1 cellular context compared by ENCODE assay signal in the genomic region with DNA sequence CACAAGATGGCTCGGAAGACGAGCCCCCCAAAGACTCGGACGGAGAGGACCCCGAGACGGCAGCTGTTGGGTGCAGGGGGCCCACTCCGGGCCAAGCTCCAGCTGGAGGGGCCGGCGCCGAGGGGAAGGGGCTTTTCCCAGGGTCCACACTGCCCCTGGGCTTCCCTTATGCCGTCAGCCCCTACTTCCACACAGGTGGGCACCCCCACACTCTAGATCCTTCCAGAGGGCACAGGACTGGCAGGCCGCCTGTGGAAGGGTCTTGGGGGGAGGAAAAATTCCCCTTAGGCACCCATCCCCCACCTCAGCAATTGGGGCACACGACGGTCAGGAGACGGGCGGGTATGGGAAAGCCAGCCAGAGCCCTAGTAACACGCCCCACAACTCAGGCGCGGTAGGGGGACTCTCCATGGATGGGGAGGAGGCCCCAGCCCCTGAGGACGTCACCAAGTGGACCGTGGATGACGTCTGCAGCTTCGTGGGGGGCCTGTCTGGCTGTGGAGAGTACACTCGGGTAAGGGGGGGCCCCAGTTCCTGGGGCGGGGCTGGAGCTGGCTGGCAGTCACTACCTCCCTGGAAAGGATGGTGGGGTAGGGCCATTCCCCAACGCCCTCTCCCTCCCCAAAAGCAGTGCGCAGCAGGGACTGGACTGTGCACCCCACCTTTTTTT.
TF ChIP-seq lines count a peak whose summit lies in the region.

No MANE protein-coding gene starts in this region.

TF ChIP-seq in HEK293, 187 proteins besides CTCF, POLR2A, EP300 and RAD21 (continued from another document and continues in another):
- no peak for TF ChIP-seq GLI4 (tag by site-specific recombination; IDR thresholded peaks at IDR 0.05)
- TF ChIP-seq ZNF555 (tag by site-specific recombination; conservative IDR thresholded peaks at IDR 0.05), result no peak
- TF ChIP-seq ZNF701 (tag by site-specific recombination; IDR thresholded peaks at IDR 0.05), result no peak
- peak; percentile 65 for TF ChIP-seq SP2 (tag by site-specific recombination; IDR thresholded peaks at IDR 0.05)
- TF ChIP-seq ZNF623 (tag by site-specific recombination; IDR thresholded peaks at IDR 0.05), result no peak
- TF ChIP-seq MEIS1 (CRISPR knock-in tag; IDR thresholded peaks at IDR 0.05; ENCODE audit: borderline replicate concordance), result no peak
- no peak for TF ChIP-seq ZNF785 (tag by site-specific recombination; IDR thresholded peaks at IDR 0.05)
- no peak for TF ChIP-seq ZNF138 (tag by site-specific recombination; IDR thresholded peaks at IDR 0.05; ENCODE audit: borderline replicate concordance)
- TF ChIP-seq ZNF394 (tag by site-specific recombination; IDR thresholded peaks at IDR 0.05; ENCODE audit: borderline replicate concordance), result no peak
- no peak for TF ChIP-seq ZNF660 (tag by site-specific recombination; IDR thresholded peaks at IDR 0.05)
- no peak for TF ChIP-seq ZNF510 (tag by site-specific recombination; IDR thresholded peaks at IDR 0.05; ENCODE audit: insufficient replicate concordance)
- no peak for TF ChIP-seq ZNF274 (IDR thresholded peaks at IDR 0.05; ENCODE audit: low read length)
- TF ChIP-seq ZNF274 (tag by site-specific recombination; IDR thresholded peaks at IDR 0.05; ENCODE audit: borderline replicate concordance), result no peak
- no peak for TF ChIP-seq ZNF175 (tag by site-specific recombination; IDR thresholded peaks at IDR 0.05)
- peak; percentile 72 for TF ChIP-seq ZFP37 (tag by site-specific recombination; IDR thresholded peaks at IDR 0.05)
- no peak for TF ChIP-seq SALL2 (tag by site-specific recombination; IDR thresholded peaks at IDR 0.05; ENCODE audit: borderline replicate concordance)
- TF ChIP-seq, protein P1, sequence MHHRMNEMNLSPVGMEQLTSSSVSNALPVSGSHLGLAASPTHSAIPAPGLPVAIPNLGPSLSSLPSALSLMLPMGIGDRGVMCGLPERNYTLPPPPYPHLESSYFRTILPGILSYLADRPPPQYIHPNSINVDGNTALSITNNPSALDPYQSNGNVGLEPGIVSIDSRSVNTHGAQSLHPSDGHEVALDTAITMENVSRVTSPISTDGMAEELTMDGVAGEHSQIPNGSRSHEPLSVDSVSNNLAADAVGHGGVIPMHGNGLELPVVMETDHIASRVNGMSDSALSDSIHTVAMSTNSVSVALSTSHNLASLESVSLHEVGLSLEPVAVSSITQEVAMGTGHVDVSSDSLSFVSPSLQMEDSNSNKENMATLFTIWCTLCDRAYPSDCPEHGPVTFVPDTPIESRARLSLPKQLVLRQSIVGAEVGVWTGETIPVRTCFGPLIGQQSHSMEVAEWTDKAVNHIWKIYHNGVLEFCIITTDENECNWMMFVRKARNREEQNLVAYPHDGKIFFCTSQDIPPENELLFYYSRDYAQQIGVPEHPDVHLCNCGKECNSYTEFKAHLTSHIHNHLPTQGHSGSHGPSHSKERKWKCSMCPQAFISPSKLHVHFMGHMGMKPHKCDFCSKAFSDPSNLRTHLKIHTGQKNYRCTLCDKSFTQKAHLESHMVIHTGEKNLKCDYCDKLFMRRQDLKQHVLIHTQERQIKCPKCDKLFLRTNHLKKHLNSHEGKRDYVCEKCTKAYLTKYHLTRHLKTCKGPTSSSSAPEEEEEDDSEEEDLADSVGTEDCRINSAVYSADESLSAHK (tag by site-specific recombination; IDR thresholded peaks at IDR 0.05), result peak; percentile 72; the same call in 1 of the 2 replicates
- peak; percentile 68; the same call in 1 of the 2 replicates for TF ChIP-seq ZSCAN30 (tag by site-specific recombination; IDR thresholded peaks at IDR 0.05)
- TF ChIP-seq ZNF19 (tag by site-specific recombination; IDR thresholded peaks at IDR 0.05; ENCODE audit: low read depth), result no peak
- no peak for TF ChIP-seq ZNF146 (tag by site-specific recombination; IDR thresholded peaks at IDR 0.05)
- peak; percentile 97 for TF ChIP-seq WT1 (tag by site-specific recombination; IDR thresholded peaks at IDR 0.05)
- TF ChIP-seq ZFP69B (tag by site-specific recombination; IDR thresholded peaks at IDR 0.05), result peak; percentile 55; the same call in 1 of the 2 replicates
- peak; percentile 54; the same call in 1 of the 2 replicates for TF ChIP-seq ZFP41 (tag by site-specific recombination; IDR thresholded peaks at IDR 0.05; ENCODE audit: borderline replicate concordance)
- no peak for TF ChIP-seq ZFP3 (tag by site-specific recombination; IDR thresholded peaks at IDR 0.05; ENCODE audit: low read depth)
- TF ChIP-seq HOXC10 (CRISPR knock-in tag; IDR thresholded peaks at IDR 0.05), result no peak
- TF ChIP-seq, protein P2, sequence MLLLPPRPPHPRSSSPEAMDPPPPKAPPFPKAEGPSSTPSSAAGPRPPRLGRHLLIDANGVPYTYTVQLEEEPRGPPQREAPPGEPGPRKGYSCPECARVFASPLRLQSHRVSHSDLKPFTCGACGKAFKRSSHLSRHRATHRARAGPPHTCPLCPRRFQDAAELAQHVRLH (tag by site-specific recombination; IDR thresholded peaks at IDR 0.05), result no peak
- TF ChIP-seq ZSCAN16 (tag by site-specific recombination; IDR thresholded peaks at IDR 0.05), result no peak
- no peak for TF ChIP-seq OSR2 (tag by site-specific recombination; IDR thresholded peaks at IDR 0.05)
- TF ChIP-seq ZBTB20 (tag by site-specific recombination; IDR thresholded peaks at IDR 0.05), result peak; percentile 64; the same call in 1 of the 2 replicates
- TF ChIP-seq, protein P3, sequence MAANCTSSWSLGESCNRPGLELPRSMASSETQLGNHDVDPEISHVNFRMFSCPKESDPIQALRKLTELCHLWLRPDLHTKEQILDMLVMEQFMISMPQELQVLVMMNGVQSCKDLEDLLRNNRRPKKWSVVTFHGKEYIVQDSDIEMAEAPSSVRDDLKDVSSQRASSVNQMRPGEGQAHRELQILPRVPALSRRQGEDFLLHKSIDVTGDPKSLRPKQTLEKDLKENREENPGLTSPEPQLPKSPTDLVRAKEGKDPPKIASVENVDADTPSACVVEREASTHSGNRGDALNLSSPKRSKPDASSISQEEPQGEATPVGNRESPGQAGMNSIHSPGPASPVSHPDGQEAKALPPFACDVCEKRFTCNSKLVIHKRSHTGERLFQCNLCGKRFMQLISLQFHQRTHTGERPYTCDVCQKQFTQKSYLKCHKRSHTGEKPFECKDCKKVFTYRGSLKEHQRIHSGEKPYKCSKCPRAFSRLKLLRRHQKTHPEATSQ (tag by site-specific recombination; IDR thresholded peaks at IDR 0.05), result no peak
- no peak for TF ChIP-seq ZNF560 (tag by site-specific recombination; IDR thresholded peaks at IDR 0.05; ENCODE audit: borderline replicate concordance)
- no peak for TF ChIP-seq ZNF610 (tag by site-specific recombination; IDR thresholded peaks at IDR 0.05; ENCODE audit: borderline replicate concordance)
- 0 out of 2 replicates have a peak, but pooled peaks have one; percentile 16 for TF ChIP-seq ZNF10 (tag by site-specific recombination; IDR thresholded peaks at IDR 0.05)
- no peak for TF ChIP-seq TRIM28 (IDR thresholded peaks at IDR 0.05; ENCODE audit: borderline replicate concordance, low read length)
- no peak; the same call in 1 of the 2 replicates for TF ChIP-seq ZNF184 (tag by site-specific recombination; IDR thresholded peaks at IDR 0.05)
- TF ChIP-seq ZNF433 (tag by site-specific recombination; IDR thresholded peaks at IDR 0.05; ENCODE audit: low read depth), result no peak
- TF ChIP-seq, protein P4, sequence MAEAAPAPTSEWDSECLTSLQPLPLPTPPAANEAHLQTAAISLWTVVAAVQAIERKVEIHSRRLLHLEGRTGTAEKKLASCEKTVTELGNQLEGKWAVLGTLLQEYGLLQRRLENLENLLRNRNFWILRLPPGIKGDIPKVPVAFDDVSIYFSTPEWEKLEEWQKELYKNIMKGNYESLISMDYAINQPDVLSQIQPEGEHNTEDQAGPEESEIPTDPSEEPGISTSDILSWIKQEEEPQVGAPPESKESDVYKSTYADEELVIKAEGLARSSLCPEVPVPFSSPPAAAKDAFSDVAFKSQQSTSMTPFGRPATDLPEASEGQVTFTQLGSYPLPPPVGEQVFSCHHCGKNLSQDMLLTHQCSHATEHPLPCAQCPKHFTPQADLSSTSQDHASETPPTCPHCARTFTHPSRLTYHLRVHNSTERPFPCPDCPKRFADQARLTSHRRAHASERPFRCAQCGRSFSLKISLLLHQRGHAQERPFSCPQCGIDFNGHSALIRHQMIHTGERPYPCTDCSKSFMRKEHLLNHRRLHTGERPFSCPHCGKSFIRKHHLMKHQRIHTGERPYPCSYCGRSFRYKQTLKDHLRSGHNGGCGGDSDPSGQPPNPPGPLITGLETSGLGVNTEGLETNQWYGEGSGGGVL (tag by site-specific recombination; IDR thresholded peaks at IDR 0.05), result peak; percentile 93
- peak; percentile 57 for TF ChIP-seq SCRT2 (tag by site-specific recombination; IDR thresholded peaks at IDR 0.05)
- peak; percentile 81; the same call in 1 of the 2 replicates for TF ChIP-seq ZNF341 (tag by site-specific recombination; IDR thresholded peaks at IDR 0.05; ENCODE audit: low read depth)
- TF ChIP-seq ZNF335 (tag by site-specific recombination; conservative IDR thresholded peaks at IDR 0.05), result peak; percentile 96
- TF ChIP-seq ZNF571 (tag by site-specific recombination; IDR thresholded peaks at IDR 0.05), result no peak
- TF ChIP-seq ZNF664 (tag by site-specific recombination; IDR thresholded peaks at IDR 0.05), result no peak
- TF ChIP-seq ZNF423 (tag by site-specific recombination; IDR thresholded peaks at IDR 0.05), result peak; percentile 31; the same call in 1 of the 2 replicates
- no peak for TF ChIP-seq ZNF391 (tag by site-specific recombination; IDR thresholded peaks at IDR 0.05; ENCODE audit: borderline replicate concordance, low read depth)
- TF ChIP-seq, protein P5, sequence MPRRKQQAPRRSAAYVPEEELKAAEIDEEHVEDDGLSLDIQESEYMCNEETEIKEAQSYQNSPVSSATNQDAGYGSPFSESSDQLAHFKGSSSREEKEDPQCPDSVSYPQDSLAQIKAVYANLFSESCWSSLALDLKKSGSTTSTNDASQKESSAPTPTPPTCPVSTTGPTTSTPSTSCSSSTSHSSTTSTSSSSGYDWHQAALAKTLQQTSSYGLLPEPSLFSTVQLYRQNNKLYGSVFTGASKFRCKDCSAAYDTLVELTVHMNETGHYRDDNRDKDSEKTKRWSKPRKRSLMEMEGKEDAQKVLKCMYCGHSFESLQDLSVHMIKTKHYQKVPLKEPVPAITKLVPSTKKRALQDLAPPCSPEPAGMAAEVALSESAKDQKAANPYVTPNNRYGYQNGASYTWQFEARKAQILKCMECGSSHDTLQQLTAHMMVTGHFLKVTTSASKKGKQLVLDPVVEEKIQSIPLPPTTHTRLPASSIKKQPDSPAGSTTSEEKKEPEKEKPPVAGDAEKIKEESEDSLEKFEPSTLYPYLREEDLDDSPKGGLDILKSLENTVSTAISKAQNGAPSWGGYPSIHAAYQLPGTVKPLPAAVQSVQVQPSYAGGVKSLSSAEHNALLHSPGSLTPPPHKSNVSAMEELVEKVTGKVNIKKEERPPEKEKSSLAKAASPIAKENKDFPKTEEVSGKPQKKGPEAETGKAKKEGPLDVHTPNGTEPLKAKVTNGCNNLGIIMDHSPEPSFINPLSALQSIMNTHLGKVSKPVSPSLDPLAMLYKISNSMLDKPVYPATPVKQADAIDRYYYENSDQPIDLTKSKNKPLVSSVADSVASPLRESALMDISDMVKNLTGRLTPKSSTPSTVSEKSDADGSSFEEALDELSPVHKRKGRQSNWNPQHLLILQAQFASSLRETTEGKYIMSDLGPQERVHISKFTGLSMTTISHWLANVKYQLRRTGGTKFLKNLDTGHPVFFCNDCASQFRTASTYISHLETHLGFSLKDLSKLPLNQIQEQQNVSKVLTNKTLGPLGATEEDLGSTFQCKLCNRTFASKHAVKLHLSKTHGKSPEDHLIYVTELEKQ (tag by site-specific recombination; IDR thresholded peaks at IDR 0.05; ENCODE audit: borderline replicate concordance), result no peak
- TF ChIP-seq, protein P6, sequence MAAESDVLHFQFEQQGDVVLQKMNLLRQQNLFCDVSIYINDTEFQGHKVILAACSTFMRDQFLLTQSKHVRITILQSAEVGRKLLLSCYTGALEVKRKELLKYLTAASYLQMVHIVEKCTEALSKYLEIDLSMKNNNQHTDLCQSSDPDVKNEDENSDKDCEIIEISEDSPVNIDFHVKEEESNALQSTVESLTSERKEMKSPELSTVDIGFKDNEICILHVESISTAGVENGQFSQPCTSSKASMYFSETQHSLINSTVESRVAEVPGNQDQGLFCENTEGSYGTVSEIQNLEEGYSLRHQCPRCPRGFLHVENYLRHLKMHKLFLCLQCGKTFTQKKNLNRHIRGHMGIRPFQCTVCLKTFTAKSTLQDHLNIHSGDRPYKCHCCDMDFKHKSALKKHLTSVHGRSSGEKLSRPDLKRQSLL (tag by site-specific recombination; IDR thresholded peaks at IDR 0.05), result no peak; the same call in 1 of the 2 replicates
- peak; percentile 75 for TF ChIP-seq IKZF3 (tag by site-specific recombination; IDR thresholded peaks at IDR 0.05)
- no peak for TF ChIP-seq ZNF132 (tag by site-specific recombination; IDR thresholded peaks at IDR 0.05; ENCODE audit: borderline replicate concordance)
- TF ChIP-seq ZNF239 (tag by site-specific recombination; IDR thresholded peaks at IDR 0.05), result no peak
- TF ChIP-seq, protein P7, sequence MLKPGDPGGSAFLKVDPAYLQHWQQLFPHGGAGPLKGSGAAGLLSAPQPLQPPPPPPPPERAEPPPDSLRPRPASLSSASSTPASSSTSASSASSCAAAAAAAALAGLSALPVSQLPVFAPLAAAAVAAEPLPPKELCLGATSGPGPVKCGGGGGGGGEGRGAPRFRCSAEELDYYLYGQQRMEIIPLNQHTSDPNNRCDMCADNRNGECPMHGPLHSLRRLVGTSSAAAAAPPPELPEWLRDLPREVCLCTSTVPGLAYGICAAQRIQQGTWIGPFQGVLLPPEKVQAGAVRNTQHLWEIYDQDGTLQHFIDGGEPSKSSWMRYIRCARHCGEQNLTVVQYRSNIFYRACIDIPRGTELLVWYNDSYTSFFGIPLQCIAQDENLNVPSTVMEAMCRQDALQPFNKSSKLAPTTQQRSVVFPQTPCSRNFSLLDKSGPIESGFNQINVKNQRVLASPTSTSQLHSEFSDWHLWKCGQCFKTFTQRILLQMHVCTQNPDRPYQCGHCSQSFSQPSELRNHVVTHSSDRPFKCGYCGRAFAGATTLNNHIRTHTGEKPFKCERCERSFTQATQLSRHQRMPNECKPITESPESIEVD (tag by site-specific recombination; IDR thresholded peaks at IDR 0.05), result no peak
- TF ChIP-seq, protein P8, sequence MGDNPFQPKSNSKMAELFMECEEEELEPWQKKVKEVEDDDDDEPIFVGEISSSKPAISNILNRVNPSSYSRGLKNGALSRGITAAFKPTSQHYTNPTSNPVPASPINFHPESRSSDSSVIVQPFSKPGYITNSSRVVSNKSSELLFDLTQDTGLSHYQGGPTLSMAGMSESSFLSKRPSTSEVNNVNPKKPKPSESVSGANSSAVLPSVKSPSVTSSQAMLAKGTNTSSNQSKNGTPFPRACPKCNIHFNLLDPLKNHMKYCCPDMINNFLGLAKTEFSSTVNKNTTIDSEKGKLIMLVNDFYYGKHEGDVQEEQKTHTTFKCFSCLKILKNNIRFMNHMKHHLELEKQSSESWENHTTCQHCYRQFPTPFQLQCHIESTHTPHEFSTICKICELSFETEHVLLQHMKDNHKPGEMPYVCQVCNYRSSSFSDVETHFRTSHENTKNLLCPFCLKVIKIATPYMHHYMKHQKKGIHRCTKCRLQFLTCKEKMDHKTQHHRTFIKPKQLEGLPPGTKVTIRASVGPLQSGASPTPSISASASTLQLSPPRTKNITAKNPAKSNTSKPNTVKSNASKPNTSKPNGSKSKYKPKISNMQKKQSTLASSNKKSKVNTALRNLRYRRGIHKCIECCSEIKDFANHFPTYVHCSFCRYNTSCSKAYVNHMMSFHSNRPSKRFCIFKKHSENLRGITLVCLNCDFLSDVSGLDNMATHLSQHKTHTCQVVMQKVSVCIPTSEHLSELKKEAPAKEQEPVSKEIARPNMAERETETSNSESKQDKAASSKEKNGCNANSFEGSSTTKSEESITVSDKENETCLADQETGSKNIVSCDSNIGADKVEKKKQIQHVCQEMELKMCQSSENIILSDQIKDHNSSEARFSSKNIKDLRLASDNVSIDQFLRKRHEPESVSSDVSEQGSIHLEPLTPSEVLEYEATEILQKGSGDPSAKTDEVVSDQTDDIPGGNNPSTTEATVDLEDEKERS (tag by site-specific recombination; IDR thresholded peaks at IDR 0.05), result no peak
